Comparison of ENCODE assay signal across 1 cellular context in the genomic region with DNA sequence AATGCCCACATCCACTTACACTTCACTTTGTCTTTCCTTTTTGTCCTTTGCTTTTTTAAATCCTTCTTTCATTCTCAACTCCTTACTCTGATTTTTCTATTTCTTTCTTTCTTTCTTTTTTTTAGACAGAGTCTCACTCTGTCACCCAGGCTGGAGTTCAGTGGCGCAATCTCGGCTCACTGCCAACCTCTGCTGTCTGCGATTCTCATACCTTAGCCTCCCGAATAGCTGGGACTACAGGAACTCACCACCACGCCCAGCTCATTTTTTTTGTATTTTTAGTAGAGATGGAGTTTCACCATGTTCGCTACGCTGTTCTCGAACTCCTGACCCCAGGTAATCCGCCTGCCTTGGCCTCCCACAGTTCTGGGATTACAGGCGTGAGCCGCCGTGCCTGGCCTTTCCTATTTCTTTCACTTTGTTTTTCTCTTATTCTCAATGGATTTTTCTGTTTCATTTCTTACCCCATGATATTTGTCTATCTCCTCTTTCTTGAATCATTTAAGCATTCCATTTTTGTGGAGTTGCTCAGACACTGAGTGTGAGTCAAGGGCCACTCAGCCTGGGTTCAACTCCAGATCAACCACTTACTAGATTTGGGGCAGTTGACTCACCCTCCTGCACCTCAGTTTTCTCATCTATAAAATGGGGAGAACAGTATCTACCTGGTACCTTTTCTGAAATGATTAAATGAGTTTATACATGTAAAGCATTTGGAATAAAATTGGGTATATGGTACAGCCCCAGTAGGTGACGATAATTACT.
TF ChIP-seq lines count a peak whose summit lies in the region.

No MANE protein-coding gene starts in this region.

TF ChIP-seq in GM23338, 12 proteins besides CTCF, POLR2A, EP300 and RAD21 (continued from another document):
- TF ChIP-seq, protein P1, sequence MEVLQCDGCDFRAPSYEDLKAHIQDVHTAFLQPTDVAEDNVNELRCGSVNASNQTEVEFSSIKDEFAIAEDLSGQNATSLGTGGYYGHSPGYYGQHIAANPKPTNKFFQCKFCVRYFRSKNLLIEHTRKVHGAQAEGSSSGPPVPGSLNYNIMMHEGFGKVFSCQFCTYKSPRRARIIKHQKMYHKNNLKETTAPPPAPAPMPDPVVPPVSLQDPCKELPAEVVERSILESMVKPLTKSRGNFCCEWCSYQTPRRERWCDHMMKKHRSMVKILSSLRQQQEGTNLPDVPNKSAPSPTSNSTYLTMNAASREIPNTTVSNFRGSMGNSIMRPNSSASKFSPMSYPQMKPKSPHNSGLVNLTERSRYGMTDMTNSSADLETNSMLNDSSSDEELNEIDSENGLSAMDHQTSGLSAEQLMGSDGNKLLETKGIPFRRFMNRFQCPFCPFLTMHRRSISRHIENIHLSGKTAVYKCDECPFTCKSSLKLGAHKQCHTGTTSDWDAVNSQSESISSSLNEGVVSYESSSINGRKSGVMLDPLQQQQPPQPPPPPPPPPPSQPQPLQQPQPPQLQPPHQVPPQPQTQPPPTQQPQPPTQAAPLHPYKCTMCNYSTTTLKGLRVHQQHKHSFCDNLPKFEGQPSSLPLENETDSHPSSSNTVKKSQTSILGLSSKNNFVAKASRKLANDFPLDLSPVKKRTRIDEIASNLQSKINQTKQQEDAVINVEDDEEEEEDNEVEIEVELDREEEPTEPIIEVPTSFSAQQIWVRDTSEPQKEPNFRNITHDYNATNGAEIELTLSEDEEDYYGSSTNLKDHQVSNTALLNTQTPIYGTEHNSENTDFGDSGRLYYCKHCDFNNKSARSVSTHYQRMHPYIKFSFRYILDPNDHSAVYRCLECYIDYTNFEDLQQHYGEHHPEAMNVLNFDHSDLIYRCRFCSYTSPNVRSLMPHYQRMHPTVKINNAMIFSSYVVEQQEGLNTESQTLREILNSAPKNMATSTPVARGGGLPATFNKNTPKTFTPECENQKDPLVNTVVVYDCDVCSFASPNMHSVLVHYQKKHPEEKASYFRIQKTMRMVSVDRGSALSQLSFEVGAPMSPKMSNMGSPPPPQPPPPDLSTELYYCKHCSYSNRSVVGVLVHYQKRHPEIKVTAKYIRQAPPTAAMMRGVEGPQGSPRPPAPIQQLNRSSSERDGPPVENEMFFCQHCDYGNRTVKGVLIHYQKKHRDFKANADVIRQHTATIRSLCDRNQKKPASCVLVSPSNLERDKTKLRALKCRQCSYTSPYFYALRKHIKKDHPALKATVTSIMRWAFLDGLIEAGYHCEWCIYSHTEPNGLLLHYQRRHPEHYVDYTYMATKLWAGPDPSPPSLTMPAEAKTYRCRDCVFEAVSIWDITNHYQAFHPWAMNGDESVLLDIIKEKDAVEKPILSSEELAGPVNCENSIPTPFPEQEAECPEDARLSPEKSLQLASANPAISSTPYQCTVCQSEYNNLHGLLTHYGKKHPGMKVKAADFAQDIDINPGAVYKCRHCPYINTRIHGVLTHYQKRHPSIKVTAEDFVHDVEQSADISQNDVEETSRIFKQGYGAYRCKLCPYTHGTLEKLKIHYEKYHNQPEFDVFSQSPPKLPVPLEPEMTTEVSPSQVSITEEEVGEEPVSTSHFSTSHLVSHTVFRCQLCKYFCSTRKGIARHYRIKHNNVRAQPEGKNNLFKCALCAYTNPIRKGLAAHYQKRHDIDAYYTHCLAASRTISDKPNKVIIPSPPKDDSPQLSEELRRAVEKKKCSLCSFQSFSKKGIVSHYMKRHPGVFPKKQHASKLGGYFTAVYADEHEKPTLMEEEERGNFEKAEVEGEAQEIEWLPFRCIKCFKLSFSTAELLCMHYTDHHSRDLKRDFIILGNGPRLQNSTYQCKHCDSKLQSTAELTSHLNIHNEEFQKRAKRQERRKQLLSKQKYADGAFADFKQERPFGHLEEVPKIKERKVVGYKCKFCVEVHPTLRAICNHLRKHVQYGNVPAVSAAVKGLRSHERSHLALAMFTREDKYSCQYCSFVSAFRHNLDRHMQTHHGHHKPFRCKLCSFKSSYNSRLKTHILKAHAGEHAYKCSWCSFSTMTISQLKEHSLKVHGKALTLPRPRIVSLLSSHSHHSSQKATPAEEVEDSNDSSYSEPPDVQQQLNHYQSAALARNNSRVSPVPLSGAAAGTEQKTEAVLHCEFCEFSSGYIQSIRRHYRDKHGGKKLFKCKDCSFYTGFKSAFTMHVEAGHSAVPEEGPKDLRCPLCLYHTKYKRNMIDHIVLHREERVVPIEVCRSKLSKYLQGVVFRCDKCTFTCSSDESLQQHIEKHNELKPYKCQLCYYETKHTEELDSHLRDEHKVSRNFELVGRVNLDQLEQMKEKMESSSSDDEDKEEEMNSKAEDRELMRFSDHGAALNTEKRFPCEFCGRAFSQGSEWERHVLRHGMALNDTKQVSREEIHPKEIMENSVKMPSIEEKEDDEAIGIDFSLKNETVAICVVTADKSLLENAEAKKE (CRISPR knock-in tag; IDR thresholded peaks at IDR 0.05) = no peak
- no peak for TF ChIP-seq EZH2 (IDR thresholded peaks at IDR 0.05; ENCODE audit: low read depth, unreplicated experiment)
- TF ChIP-seq POLR2AphosphoS5 (IDR thresholded peaks at IDR 0.05; ENCODE audit: low read depth) = no peak
- TF ChIP-seq, protein P2, sequence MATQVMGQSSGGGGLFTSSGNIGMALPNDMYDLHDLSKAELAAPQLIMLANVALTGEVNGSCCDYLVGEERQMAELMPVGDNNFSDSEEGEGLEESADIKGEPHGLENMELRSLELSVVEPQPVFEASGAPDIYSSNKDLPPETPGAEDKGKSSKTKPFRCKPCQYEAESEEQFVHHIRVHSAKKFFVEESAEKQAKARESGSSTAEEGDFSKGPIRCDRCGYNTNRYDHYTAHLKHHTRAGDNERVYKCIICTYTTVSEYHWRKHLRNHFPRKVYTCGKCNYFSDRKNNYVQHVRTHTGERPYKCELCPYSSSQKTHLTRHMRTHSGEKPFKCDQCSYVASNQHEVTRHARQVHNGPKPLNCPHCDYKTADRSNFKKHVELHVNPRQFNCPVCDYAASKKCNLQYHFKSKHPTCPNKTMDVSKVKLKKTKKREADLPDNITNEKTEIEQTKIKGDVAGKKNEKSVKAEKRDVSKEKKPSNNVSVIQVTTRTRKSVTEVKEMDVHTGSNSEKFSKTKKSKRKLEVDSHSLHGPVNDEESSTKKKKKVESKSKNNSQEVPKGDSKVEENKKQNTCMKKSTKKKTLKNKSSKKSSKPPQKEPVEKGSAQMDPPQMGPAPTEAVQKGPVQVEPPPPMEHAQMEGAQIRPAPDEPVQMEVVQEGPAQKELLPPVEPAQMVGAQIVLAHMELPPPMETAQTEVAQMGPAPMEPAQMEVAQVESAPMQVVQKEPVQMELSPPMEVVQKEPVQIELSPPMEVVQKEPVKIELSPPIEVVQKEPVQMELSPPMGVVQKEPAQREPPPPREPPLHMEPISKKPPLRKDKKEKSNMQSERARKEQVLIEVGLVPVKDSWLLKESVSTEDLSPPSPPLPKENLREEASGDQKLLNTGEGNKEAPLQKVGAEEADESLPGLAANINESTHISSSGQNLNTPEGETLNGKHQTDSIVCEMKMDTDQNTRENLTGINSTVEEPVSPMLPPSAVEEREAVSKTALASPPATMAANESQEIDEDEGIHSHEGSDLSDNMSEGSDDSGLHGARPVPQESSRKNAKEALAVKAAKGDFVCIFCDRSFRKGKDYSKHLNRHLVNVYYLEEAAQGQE (IDR thresholded peaks at IDR 0.05; ENCODE audit: unreplicated experiment) = no peak
- no peak for TF ChIP-seq JUNB (IDR thresholded peaks at IDR 0.05; ENCODE audit: unreplicated experiment)
- TF ChIP-seq NANOG (IDR thresholded peaks at IDR 0.05; ENCODE audit: borderline replicate concordance) = no peak
- TF ChIP-seq CREB1 (CRISPR knock-in tag; IDR thresholded peaks at IDR 0.05; ENCODE audit: low read depth) = no peak
